ENCODE assay signal across 13 cellular contexts in genomic region chr17:5381542-5381941, GRCh38. TPM values are rescaled to one million over a fixed set of nuclear protein-coding genes. Genes with fewer than 3 reads are reported as not detected.
DNase-seq lines count a peak whose midpoint lies in the region; ATAC-seq and TF ChIP-seq lines count a peak whose summit lies in the region.
"Had no signal": no experiment of that assay in that cellular context is flagged by ENCODE, and none has a peak within 500 bp of the region (broad histone marks: within the 10 kb centered on the region; RNA-seq: fewer than 3 reads in every experiment).

No MANE protein-coding gene starts in this region.

- peaks cover 46% of the 10 kb centered on the region for H3K36me3 ChIP-seq in MG63

- peak; percentile 22 for DNase-seq in ELR (ENCODE audit: low read depth)
- peak; percentile 17 for DNase-seq in MG63
- peak; percentile 28 for DNase-seq in cerebellum (ENCODE audit: low spot score)
- no peak for DNase-seq in omental fat pad (ENCODE audit: low spot score)
- no peak for DNase-seq in NCI-H1105 (lab: John Stamatoyannopoulos, UW)
- no peak for DNase-seq in cardiac septum (ENCODE audit: low spot score)
- DNase-seq: erythroblast; mucosa of descending colon; retina; stimulated activated CD4-positive, alpha-beta T cell treated with anti-CD3 and anti-CD28 coated beads, Interleukin-4, amount 100 ng/mL, for 24 hours; substantia nigra had no signal

- no peaks in the 10 kb centered on the region for H3K27me3 ChIP-seq in MG63
- H3K27me3 ChIP-seq: ascending aorta had no signal

- TF ChIP-seq CTCF in omental fat pad (IDR thresholded peaks at IDR 0.05), result no peak

- no peak overlapping the region for H3K4me3 ChIP-seq in MG63
- H3K4me3 ChIP-seq: ascending aorta, mucosa of descending colon had no signal

- H3K9me3 ChIP-seq in MG63, result no peaks in the 10 kb centered on the region
- H3K9me3 ChIP-seq: ascending aorta, mucosa of descending colon had no signal

- ATAC-seq in omental fat pad (ENCODE audit: low FRiP score) (peak; percentile 57), GM18867 (IDR thresholded peaks at IDR 0.05; ENCODE audit: unreplicated experiment) (no peak)

- intact Hi-C loops in cardiac septum (cut with DNase I), result no loop called here

RNA-seq across cellular contexts. Expression of gene NUP88, which starts 37.9 kb away (rescaled TPM):
- 52.1 and 124 TPM in 2 replicates for total RNA-seq in MG63 (2014; rRNA removed; shearing (Covaris generic); ENCODE audit: low replicate concordance)
- total RNA-seq in cerebellum (74.3 TPM), omental fat pad (10 to 100 TPM; 61.6 to 92.3 (median 70.6) TPM), cardiac septum (45.1 TPM)

RNA-seq across cellular contexts. Expression of gene RPAIN, which starts 38.4 kb away (rescaled TPM):
- total RNA-seq in MG63 (2014; rRNA removed; shearing (Covaris generic); ENCODE audit: low replicate concordance), result 19.4 and 26.6 TPM in 2 replicates
- total RNA-seq in cerebellum (65.1 TPM), omental fat pad (10 to 100 TPM; 27.9 to 44.8 (median 30.7) TPM), cardiac septum (30.0 TPM)

RNA-seq across cellular contexts. Expression of gene C1QBP, which starts 57.4 kb away (rescaled TPM):
- total RNA-seq in MG63 (2014; rRNA removed; shearing (Covaris generic); ENCODE audit: low replicate concordance), result 525 and 616 TPM in 2 replicates
- total RNA-seq in cerebellum, result 67.2 TPM
- total RNA-seq in omental fat pad, result 100 to 1,000 TPM in 2 of 4 donors, 10 to 100 TPM in 2; 89.8 to 149 (median 102) TPM
- 101 TPM for total RNA-seq in cardiac septum

Comparison
In these comparisons a context has a peak if more than half of its experiments do, and no peak if none do; other contexts are left out.
1. DNase-seq: peak in ELR (single experiment), MG63 (single experiment) and cerebellum (single experiment); none in omental fat pad (single experiment), NCI-H1105 (single experiment) and cardiac septum (single experiment).